In genomic region chr7:57203161-57203791, GRCh38 we compare ENCODE assay signal across 2 cellular contexts.
A peak's percentile ranks its signal among the peaks of the same experiment; 100 is the strongest.
TF ChIP-seq lines count a peak whose summit lies in the region.

No MANE protein-coding gene starts in this region.

TF ChIP-seq in liver, 16 proteins besides CTCF, POLR2A, EP300 and RAD21:
- TF ChIP-seq JUND (IDR thresholded peaks at IDR 0.05), result no peak
- TF ChIP-seq REST (IDR thresholded peaks at IDR 0.05), result no peak
- TF ChIP-seq YY1 (IDR thresholded peaks at IDR 0.05), result peak; percentile 80

TF ChIP-seq in HepG2, 621 proteins besides CTCF, POLR2A, EP300 and RAD21:
- no peak for TF ChIP-seq YY1 (IDR thresholded peaks at IDR 0.05; ENCODE audit: insufficient read depth, insufficient replicate concordance, low read depth, low read length)
- no peak for TF ChIP-seq MTERF4 (CRISPR knock-in tag; IDR thresholded peaks at IDR 0.05)
- no peak for TF ChIP-seq ZNF724P (CRISPR knock-in tag; IDR thresholded peaks at IDR 0.05; ENCODE audit: borderline replicate concordance)
- TF ChIP-seq ZNF138 (CRISPR knock-in tag; IDR thresholded peaks at IDR 0.05; ENCODE audit: low read depth), result no peak
- TF ChIP-seq TCF7 (IDR thresholded peaks at IDR 0.05; ENCODE audit: low read depth), result no peak
- TF ChIP-seq KLF6 (CRISPR knock-in tag; IDR thresholded peaks at IDR 0.05), result no peak
- no peak for TF ChIP-seq ZNF891 (CRISPR knock-in tag; IDR thresholded peaks at IDR 0.05)
- no peak for TF ChIP-seq ZNF883 (CRISPR knock-in tag; IDR thresholded peaks at IDR 0.05; ENCODE audit: not compliant biosample characterization)
- TF ChIP-seq ZFP82 (CRISPR knock-in tag; IDR thresholded peaks at IDR 0.05; ENCODE audit: borderline replicate concordance), result no peak
- TF ChIP-seq CHD2 (IDR thresholded peaks at IDR 0.05; ENCODE audit: low read depth, low read length), result no peak
- TF ChIP-seq GFI1 (CRISPR knock-in tag; IDR thresholded peaks at IDR 0.05; ENCODE audit: borderline replicate concordance), result no peak
- no peak for TF ChIP-seq TMF1 (CRISPR knock-in tag; IDR thresholded peaks at IDR 0.05; ENCODE audit: low read depth)
- no peak for TF ChIP-seq TBX2 (CRISPR knock-in tag; IDR thresholded peaks at IDR 0.05; ENCODE audit: borderline replicate concordance)
